In the genomic region with DNA sequence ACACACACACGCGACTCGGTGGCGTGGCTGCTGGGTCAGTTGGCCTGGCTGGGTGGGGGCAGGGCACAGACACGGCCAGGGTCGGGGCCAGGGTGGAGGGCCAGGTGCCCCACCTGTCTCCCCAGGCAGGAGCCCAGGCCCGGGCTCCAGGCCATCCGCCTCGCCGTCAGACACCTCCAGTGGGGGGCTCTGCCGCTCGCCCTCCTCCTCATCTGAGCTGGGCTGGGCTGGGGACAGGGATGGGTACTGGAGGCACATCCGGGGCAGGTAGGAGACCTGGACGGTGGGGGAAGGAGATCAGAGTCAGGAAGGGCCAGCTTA, we compare ENCODE assay signal across 1 cellular context.
TF ChIP-seq lines count a peak whose summit lies in the region.

No MANE protein-coding gene starts in this region.

TF ChIP-seq in IMR-90, 13 proteins besides CTCF, POLR2A, EP300 and RAD21:
- TF ChIP-seq RCOR1 (IDR thresholded peaks at IDR 0.05; ENCODE audit: insufficient replicate concordance, low read length) (no peak), MAFK (IDR thresholded peaks at IDR 0.05; ENCODE audit: low read depth, low read length) (no peak), BHLHE40 (IDR thresholded peaks at IDR 0.05; ENCODE audit: low read depth, low read length) (no peak), FOS (IDR thresholded peaks at IDR 0.05; ENCODE audit: low read depth, low read length) (no peak), MAZ (IDR thresholded peaks at IDR 0.05; ENCODE audit: borderline replicate concordance, low read depth, low read length) (no peak), RFX5 (IDR thresholded peaks at IDR 0.05; ENCODE audit: low read depth, low read length) (no peak), CEBPB (IDR thresholded peaks at IDR 0.05; ENCODE audit: low read depth, low read length) (no peak), MXI1 (IDR thresholded peaks at IDR 0.05; ENCODE audit: borderline replicate concordance, low read depth, low read length) (no peak), CHD1 (IDR thresholded peaks at IDR 0.05; ENCODE audit: low read depth, low read length) (no peak)
- TF ChIP-seq, protein P1, sequence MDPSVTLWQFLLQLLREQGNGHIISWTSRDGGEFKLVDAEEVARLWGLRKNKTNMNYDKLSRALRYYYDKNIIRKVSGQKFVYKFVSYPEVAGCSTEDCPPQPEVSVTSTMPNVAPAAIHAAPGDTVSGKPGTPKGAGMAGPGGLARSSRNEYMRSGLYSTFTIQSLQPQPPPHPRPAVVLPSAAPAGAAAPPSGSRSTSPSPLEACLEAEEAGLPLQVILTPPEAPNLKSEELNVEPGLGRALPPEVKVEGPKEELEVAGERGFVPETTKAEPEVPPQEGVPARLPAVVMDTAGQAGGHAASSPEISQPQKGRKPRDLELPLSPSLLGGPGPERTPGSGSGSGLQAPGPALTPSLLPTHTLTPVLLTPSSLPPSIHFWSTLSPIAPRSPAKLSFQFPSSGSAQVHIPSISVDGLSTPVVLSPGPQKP (IDR thresholded peaks at IDR 0.05; ENCODE audit: borderline replicate concordance, low read depth, low read length): no peak
TF ChIP-seq in IMR-90: peak in this region for 0.
